ENCODE assay signal across 8 cellular contexts in genomic region chr15:84826369-84826823, GRCh38. TPM values are rescaled to one million over a fixed set of nuclear protein-coding genes. Genes with fewer than 3 reads are reported as not detected.
DNase-seq lines count a peak whose midpoint lies in the region; ATAC-seq and TF ChIP-seq lines count a peak whose summit lies in the region.

No MANE protein-coding gene starts in this region.

- peak; percentile 12 for ATAC-seq in lung (ENCODE audit: insufficient read depth, low FRiP score)
- ATAC-seq in GM21423 (IDR thresholded peaks at IDR 0.05; ENCODE audit: unreplicated experiment), result no peak
- no peak for ATAC-seq in GM21576 (IDR thresholded peaks at IDR 0.05; ENCODE audit: unreplicated experiment)
- no peak for ATAC-seq in HG03039 (IDR thresholded peaks at IDR 0.05; ENCODE audit: unreplicated experiment)

- H3K4me1 ChIP-seq in lung (ENCODE audit: control insufficient read depth in 2 of 2, insufficient read depth in 2 of 2, low read length in 2 of 2), result peaks cover 5 to 22% of the 10 kb centered on the region in 2 donors

- 79 to 86% methylated on average over 6 of the region's 6 CpGs for WGBS in lung, 2 donors

- H3K27ac ChIP-seq in HL-60 (replicated peaks), result no peak overlapping the region
- peak overlapping the region in 1 of 2 donors; percentile 47 for H3K27ac ChIP-seq in lung (ENCODE audit: low read depth in 1 of 2, low read length in 1 of 2)

- H3K36me3 ChIP-seq in lung (ENCODE audit: control insufficient read depth in 2 of 2, insufficient read depth in 2 of 2, low read length in 2 of 2), result no peaks in the 10 kb centered on the region

- TF ChIP-seq CTCF in HL-60 (IDR thresholded peaks at IDR 0.05; ENCODE audit: insufficient read depth, low read length) (peak; percentile 22), astrocyte of the cerebellum (IDR thresholded peaks at IDR 0.05; ENCODE audit: low read depth, low read length, missing control alignments) (peak; percentile 26), lung (IDR thresholded peaks at IDR 0.05; ENCODE audit: control extremely low read depth, extremely low read depth) (no peak)

- in situ Hi-C loops in astrocyte of the cerebellum (cut with HindIII; ENCODE audit: low sequenced_read_pairs), result no loop called here

- H3K4me3 ChIP-seq in HL-60 (replicated peaks; ENCODE audit: insufficient read depth, low read length) (no peak overlapping the region), astrocyte of the cerebellum (ENCODE audit: low read depth, low read length) (no peak overlapping the region), lung (no peak overlapping the region)

- H3K27me3 ChIP-seq in HL-60 (ENCODE audit: insufficient read depth, poor library complexity, severe bottlenecking), result no peaks in the 10 kb centered on the region
- no peaks in the 10 kb centered on the region for H3K27me3 ChIP-seq in lung (ENCODE audit: control insufficient read depth, insufficient read depth)

- no peaks in the 10 kb centered on the region for H3K9me3 ChIP-seq in lung (ENCODE audit: control insufficient read depth in 2 of 2, insufficient read depth in 1 of 2, low read length in 1 of 2)

- DNase-seq in D341Med (ENCODE audit: low spot score), result peak; percentile 57
- peak in 1 of 2 experiments; percentile 29 for DNase-seq in HL-60 (ENCODE audit: low read depth in 1 of 2, low spot score in 1 of 2)
- DNase-seq in astrocyte of the cerebellum (ENCODE audit: low read depth), result no peak
- no peak for DNase-seq in lung (ENCODE audit: low spot score)
- DNase-seq in activated T-cell treated with anti-CD3 and anti-CD28 coated beads, Interleukin-2, amount 50 U/mL, for 1 hour, result no peak

RNA-seq across cellular contexts. Expression of gene ALPK3, which starts 9.2 kb away (rescaled TPM):
- 10 to 100 TPM in 1 of 2 donors, 1 to 10 TPM in 1; 8.2 to 12.2 TPM for total RNA-seq in lung
- 1 to 10 TPM; 3.1 to 4.2 TPM for polyA plus RNA-seq in lung

RNA-seq across cellular contexts. Expression of gene SLC28A1, which starts 58.1 kb away (rescaled TPM):
- under 1 TPM in 1 of 2 donors, not detected in 1; 0.06 TPM for total RNA-seq in lung
- not detected for polyA plus RNA-seq in lung
